Comparison of ENCODE assay signal across 18 cellular contexts in the genomic region with DNA sequence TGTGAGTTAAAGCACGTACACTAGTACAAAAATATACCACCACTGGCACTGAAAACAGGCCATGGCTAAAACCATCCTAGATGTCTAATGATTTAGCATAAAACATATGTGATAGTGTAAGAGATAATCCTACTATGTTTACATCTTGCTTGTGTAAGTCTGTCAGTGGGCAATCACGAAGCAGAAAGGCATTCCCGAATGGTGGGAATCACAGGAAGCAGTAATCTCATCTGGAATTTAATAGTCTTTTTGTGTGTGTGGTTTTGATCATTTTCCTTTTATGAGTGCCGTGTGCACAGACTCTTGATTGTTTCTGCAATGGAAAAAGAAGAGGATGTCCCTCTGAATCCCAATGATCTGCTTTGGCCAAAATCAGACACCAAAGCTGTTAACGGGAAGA.
DNase-seq lines count a peak whose midpoint lies in the region; ATAC-seq and TF ChIP-seq lines count a peak whose summit lies in the region.
"Had no signal": no experiment of that assay in that cellular context is flagged by ENCODE, and none has a peak within 500 bp of the region (broad histone marks: within the 10 kb centered on the region; RNA-seq: fewer than 3 reads in every experiment).

No MANE protein-coding gene starts in this region.

- in situ Hi-C loops in ACHN (cut with HindIII; ENCODE audit: low pct_ligation_motif_present, low pct_unique_long_range_greater_than_20kb, low sequenced_read_pairs): no loop called here

- intact Hi-C loops in A673 (cut with micrococcal nuclease; ENCODE audit: unreplicated experiment): no loop called here

- H3K4me3 ChIP-seq in A673 (ENCODE audit: low read depth, low read length, poor library complexity, severe bottlenecking) (no peak overlapping the region), SK-N-MC (no peak overlapping the region)
- H3K4me3 ChIP-seq: HAP-1, K562 had no signal

- ATAC-seq in memory B cell (ENCODE audit: low read depth): no peak
- ATAC-seq: K562 had no signal

- BruUV-seq in A673 (replicated peaks; lab: Mats Ljungman, UMichigan): no TSS peak

- H3K9me3 ChIP-seq in A673 (ENCODE audit: low read depth, low read length, poor library complexity, severe bottlenecking) (no peaks in the 10 kb centered on the region), SK-N-MC (ENCODE audit: low read depth, low read length) (no peaks in the 10 kb centered on the region)
- H3K9me3 ChIP-seq: HAP-1 had no signal

- peaks cover 7% of the 10 kb centered on the region for H3K36me3 Mint-ChIP-seq in memory B cell
- H3K36me3 Mint-ChIP-seq: CD14-positive monocyte had no signal

- no peak overlapping the region for H3K27ac ChIP-seq in A673 (ENCODE audit: low read depth, low read length, poor library complexity, severe bottlenecking)
- H3K27ac ChIP-seq in SK-N-MC: 0 out of 2 replicates have a peak overlapping the region, but pooled peaks have one; percentile 16
- H3K27ac ChIP-seq: HL-60 had no signal

- H3K27ac Mint-ChIP-seq in memory B cell: peak overlapping the region; percentile 97
- H3K27ac Mint-ChIP-seq: CD14-positive monocyte, T-helper 17 cell had no signal

- H3K9ac ChIP-seq in SK-N-MC (ENCODE audit: insufficient read length): no peak overlapping the region

- H3K27me3 ChIP-seq in A673 (replicated peaks; ENCODE audit: insufficient read depth, low read depth, low read length, poor library complexity): no peaks in the 10 kb centered on the region

- H3K4me1 ChIP-seq in A673 (ENCODE audit: insufficient read depth, low read length, poor library complexity, severe bottlenecking): no peaks in the 10 kb centered on the region

- H3K4me1 Mint-ChIP-seq in memory B cell: peaks cover 56% of the 10 kb centered on the region
- H3K4me1 Mint-ChIP-seq: CD14-positive monocyte, T-helper 17 cell had no signal

- TF ChIP-seq CTCF in A673 (conservative IDR thresholded peaks at IDR 0.05; ENCODE audit: low read depth, low read length): no peak

- CTCF ChIA-PET in A673 (lab: Charles Lee): interaction anchor here (0.6 kb wide), 1 partner anchor 199 kb away, joined by 6 read pairs; no protein-coding TSS in a partner anchor

- peak overlapping the region; percentile 61 for H3K4me3 Mint-ChIP-seq in memory B cell
- H3K4me3 Mint-ChIP-seq: CD14-positive monocyte, T-helper 17 cell had no signal

- no peaks in the 10 kb centered on the region for H3K27me3 Mint-ChIP-seq in memory B cell

- POLR2A ChIA-PET in A673 (lab: Charles Lee; ENCODE audit: low non-redundant PET): no interaction called here

- H3K36me3 ChIP-seq in A673 (ENCODE audit: insufficient read depth, low read length, poor library complexity, severe bottlenecking) (no peaks in the 10 kb centered on the region), SK-N-MC (ENCODE audit: insufficient read depth, low read length) (no peaks in the 10 kb centered on the region)
- H3K36me3 ChIP-seq: HAP-1 had no signal

- no peaks in the 10 kb centered on the region for H3K9me3 Mint-ChIP-seq in memory B cell
- H3K9me3 Mint-ChIP-seq: CD14-positive monocyte had no signal

- DNase-seq in A673 (ENCODE audit: low spot score) (peak; percentile 18), GM04504 (ENCODE audit: low read depth) (peak; percentile 13), SK-N-MC (ENCODE audit: low read depth, low spot score) (peak; percentile 42), memory B cell (ENCODE audit: low spot score in 2 of 2) (no peak), LoVo (ENCODE audit: low spot score) (no peak), ACHN (no peak), DMS153 treated with DMSO at 0.1 percent for 48 hours (lab: John Stamatoyannopoulos, UW; ENCODE audit: unreplicated experiment) (no peak)
- DNase-seq in activated CD4-positive, alpha-beta T cell treated with anti-CD3 and anti-CD28 coated beads for 4 hours: no peak
- DNase-seq: 8988T, NCI-H1436 treated with DMSO at 0.1 percent for 48 hours, NCI-H2081 treated with DMSO at 0.1 percent for 48 hours, NCI-H510A treated with DMSO at 0.1 percent for 48 hours, SHP77, T-helper 17 cell had no signal

Comparison
In these comparisons a context has a peak if more than half of its experiments do, and no peak if none do; other contexts are left out.
1. DNase-seq: peak in A673 (single experiment), GM04504 (single experiment) and SK-N-MC (single experiment); none in memory B cell (0 of 2), activated CD4-positive, alpha-beta T cell treated with anti-CD3 and anti-CD28 coated beads for 4 hours (0 of 2), LoVo (single experiment), ACHN (single experiment) and DMS153 treated with DMSO at 0.1 percent for 48 hours (single experiment).